ENCODE assay signal across 9 cellular contexts in the genomic region with DNA sequence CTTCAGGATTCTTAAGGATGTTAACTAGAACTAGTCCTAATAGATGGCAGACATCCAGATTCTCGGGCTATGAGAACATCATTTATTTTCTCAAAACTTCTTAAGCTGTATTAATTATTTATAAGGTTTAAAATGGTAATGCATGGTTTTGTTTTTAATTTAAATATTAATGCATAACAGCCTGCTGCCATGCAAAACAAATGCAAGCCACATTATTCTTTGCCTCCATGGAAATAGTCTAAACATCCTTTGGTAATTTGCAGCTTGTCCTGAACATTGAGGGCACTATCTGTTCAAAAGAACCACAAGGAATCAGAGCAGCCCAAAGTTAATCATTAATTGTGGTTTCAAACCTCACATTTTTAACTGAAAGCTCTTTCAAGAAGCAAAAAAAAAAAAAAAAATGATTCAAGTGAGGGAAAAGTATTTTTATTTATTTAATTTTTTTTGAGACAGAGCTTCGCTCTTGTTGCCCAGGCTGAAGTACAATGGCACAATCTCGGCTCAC.
A peak's percentile ranks its signal among the peaks of the same experiment; 100 is the strongest.
DNase-seq lines count a peak whose midpoint lies in the region; FAIRE-seq and TF ChIP-seq lines count a peak whose summit lies in the region.
"Had no signal": no experiment of that assay in that cellular context is flagged by ENCODE, and none has a peak within 500 bp of the region (broad histone marks: within the 10 kb centered on the region; RNA-seq: fewer than 3 reads in every experiment).

No MANE protein-coding gene starts in this region.

- no peak for TF ChIP-seq CTCF in astrocyte (IDR thresholded peaks at IDR 0.05; ENCODE audit: insufficient read depth, low read depth, low read length)
- TF ChIP-seq CTCF in suprapubic skin (IDR thresholded peaks at IDR 0.05) = no peak
- TF ChIP-seq CTCF in hepatocyte (IDR thresholded peaks at IDR 0.05; ENCODE audit: poor library complexity) = no peak

- H4K20me1 ChIP-seq in astrocyte (ENCODE audit: insufficient read depth, low read length) (no peaks in the 10 kb centered on the region), hepatocyte (ENCODE audit: insufficient read depth, poor library complexity, severe bottlenecking) (no peaks in the 10 kb centered on the region)

- H3K27me3 ChIP-seq in astrocyte (ENCODE audit: insufficient read depth, low read length) (no peaks in the 10 kb centered on the region), suprapubic skin (no peaks in the 10 kb centered on the region), hepatocyte (no peaks in the 10 kb centered on the region)

- H3K4me1 ChIP-seq in astrocyte (ENCODE audit: insufficient read depth, low read length) (no peaks in the 10 kb centered on the region), suprapubic skin (peaks cover 8% of the 10 kb centered on the region), hepatocyte (ENCODE audit: insufficient read depth) (peaks cover 3% of the 10 kb centered on the region)

- no peaks in the 10 kb centered on the region for H3K9me2 ChIP-seq in hepatocyte (replicated peaks; ENCODE audit: insufficient read depth)

- no peaks in the 10 kb centered on the region for H3K79me2 ChIP-seq in astrocyte (ENCODE audit: insufficient read depth, low read length)
- no peaks in the 10 kb centered on the region for H3K79me2 ChIP-seq in hepatocyte

- H3K27me3 Mint-ChIP-seq in astrocyte (ENCODE audit: low read depth, unreplicated experiment) = no peaks in the 10 kb centered on the region
- H3K27me3 Mint-ChIP-seq: CD4-positive, CD25-positive, alpha-beta regulatory T cell had no signal

- TF ChIP-seq POLR2A in suprapubic skin (IDR thresholded peaks at IDR 0.05) = no peak

- 77% methylated on average over 3 of the region's 3 CpGs for WGBS in suprapubic skin
- WGBS in hepatocyte (ENCODE audit: low lambda C conversion rate, missing lambda C conversion rate) = 95% methylated on average over 3 of the region's 3 CpGs

- peaks cover 2% of the 10 kb centered on the region for H3K36me3 Mint-ChIP-seq in astrocyte (ENCODE audit: low read depth, unreplicated experiment)

- no peak overlapping the region for H3K4me3 ChIP-seq in astrocyte (ENCODE audit: insufficient read depth, low read depth, low read length)
- H3K4me3 ChIP-seq in suprapubic skin = no peak overlapping the region
- H3K4me3 ChIP-seq in hepatocyte = no peak overlapping the region

- H3K4me2 ChIP-seq in astrocyte (ENCODE audit: low read length) = no peak overlapping the region
- no peak overlapping the region for H3K4me2 ChIP-seq in hepatocyte

- DNase-seq in HCEC 1CT = peak; percentile 18
- peak; percentile 93 for DNase-seq in astrocyte (ENCODE audit: low read depth)
- peak; percentile 56 for DNase-seq in iris pigment epithelial cell (ENCODE audit: low read depth)
- no peak for DNase-seq in suprapubic skin (ENCODE audit: low spot score in 2 of 2)
- no peak for DNase-seq in Kasumi-1 (lab: John Stamatoyannopoulos, UW)
- DNase-seq in hepatocyte (ENCODE audit: low spot score) = no peak
- no peak for DNase-seq in NCI-H2171 (lab: John Stamatoyannopoulos, UW)
- DNase-seq in activated effector memory CD4-positive, alpha-beta T cell treated with anti-CD3 and anti-CD28 coated beads, Interleukin-2, amount 50 U/mL, for 16 hours = no peak

- peaks cover 13% of the 10 kb centered on the region for H3K4me1 Mint-ChIP-seq in astrocyte (ENCODE audit: low read depth, unreplicated experiment)

- peaks cover 3% of the 10 kb centered on the region for H3K9me3 Mint-ChIP-seq in astrocyte (ENCODE audit: unreplicated experiment)

- H3K9me3 ChIP-seq in astrocyte (ENCODE audit: insufficient read depth, low read depth, low read length) = no peaks in the 10 kb centered on the region
- H3K9me3 ChIP-seq in suprapubic skin = no peaks in the 10 kb centered on the region
- H3K9me3 ChIP-seq in hepatocyte (ENCODE audit: low read depth) = no peaks in the 10 kb centered on the region

- no peak overlapping the region for H2AFZ ChIP-seq in astrocyte (ENCODE audit: low read depth, low read length)
- H2AFZ ChIP-seq in hepatocyte = no peak overlapping the region

- H3K36me3 ChIP-seq in astrocyte (ENCODE audit: insufficient read depth, low read length) = no peaks in the 10 kb centered on the region
- peaks cover 5% of the 10 kb centered on the region for H3K36me3 ChIP-seq in suprapubic skin
- H3K36me3 ChIP-seq in hepatocyte (replicated peaks; ENCODE audit: insufficient read depth, low read depth) = no peaks in the 10 kb centered on the region

- no peak overlapping the region for H3K4me3 Mint-ChIP-seq in astrocyte (ENCODE audit: unreplicated experiment)
- H3K4me3 Mint-ChIP-seq: CD4-positive, CD25-positive, alpha-beta regulatory T cell had no signal

- no peak for TF ChIP-seq EP300 in suprapubic skin (IDR thresholded peaks at IDR 0.05)

- no peak for FAIRE-seq in astrocyte (lab: Jason Lieb, UNC)

- peak overlapping the region; percentile 23 for H3K27ac ChIP-seq in astrocyte (ENCODE audit: low read depth, low read length)
- peak overlapping the region; percentile 37 for H3K27ac ChIP-seq in suprapubic skin
- no peak overlapping the region for H3K27ac ChIP-seq in hepatocyte

- H3K9ac ChIP-seq in astrocyte (ENCODE audit: low read length) = no peak overlapping the region

- H3K27ac Mint-ChIP-seq in astrocyte (ENCODE audit: unreplicated experiment) = no peak overlapping the region

Comparison
In these comparisons a context has a peak if more than half of its experiments do, and no peak if none do; other contexts are left out.
1. DNase-seq: peak in HCEC 1CT (single experiment), astrocyte (single experiment) and iris pigment epithelial cell (single experiment); none in suprapubic skin (0 of 2), Kasumi-1 (0 of 2), hepatocyte (single experiment), NCI-H2171 (single experiment) and activated effector memory CD4-positive, alpha-beta T cell treated with anti-CD3 and anti-CD28 coated beads, Interleukin-2, amount 50 U/mL, for 16 hours (single experiment).